In genomic region chr6:111221804-111222203, GRCh38 we compare ENCODE assay signal across 28 cellular contexts.
"Had no signal": no experiment of that assay in that cellular context is flagged by ENCODE, and none has a peak within 500 bp of the region (broad histone marks: within the 10 kb centered on the region; RNA-seq: fewer than 3 reads in every experiment).

No MANE protein-coding gene starts in this region.

- H3K27me3 ChIP-seq: pancreas, sigmoid colon, transverse colon had no signal

- H3K27ac ChIP-seq: left ventricle myocardium inferior, pancreas, prostate gland, sigmoid colon, transverse colon, WERI-Rb-1 had no signal

- FAIRE-seq: endothelial cell of umbilical vein, pancreas, TTC549 had no signal

- H3K4me2 ChIP-seq: smooth muscle cell had no signal

- DNase-seq: activated CD4-positive, alpha-beta T cell treated with anti-CD3 and anti-CD28 coated beads for 48 hours; activated CD4-positive, alpha-beta T cell treated with anti-CD3 and anti-CD28 coated beads, Interleukin-2, amount 50 U/mL, for 48 hours; activated CD8-positive, alpha-beta memory T cell treated with anti-CD3 and anti-CD28 coated beads for 24 hours; activated effector memory CD4-positive, alpha-beta T cell treated with anti-CD3 and anti-CD28 coated beads, Interleukin-2, amount 50 U/mL, for 16 hours; activated naive CD4-positive, alpha-beta T cell treated with anti-CD3 and anti-CD28 coated beads for 36 hours; activated naive CD8-positive, alpha-beta T cell treated with anti-CD3 and anti-CD28 coated beads, Interleukin-2, amount 10 ng/mL, durations not matched to agents 7 days and 5 days; amniotic stem cell; caudate nucleus; cortex of kidney; foreskin fibroblast; islet precursor cell; left ventricle myocardium inferior; mucosa of descending colon; pancreas; sigmoid colon; stimulated activated CD4-positive, alpha-beta T cell treated with anti-CD3 and anti-CD28 coated beads, Interleukin-1b, Interleukin-23, amount 100 ng/mL, for 48 hours; stimulated activated CD4-positive, alpha-beta T cell treated with anti-CD3 and anti-CD28 coated beads, Interleukin-4, amount 100 ng/mL, for 4 hours; stimulated activated CD8-positive, alpha-beta memory T cell treated with anti-CD3 and anti-CD28 coated beads, Interleukin-4, amount 100 ng/mL, for 48 hours; T-helper 9 cell; transverse colon; WERI-Rb-1 had no signal

- H3K4me3 ChIP-seq: left ventricle myocardium inferior, mucosa of descending colon, pancreas, prostate gland, sigmoid colon, smooth muscle cell, transverse colon had no signal

- H3K36me3 ChIP-seq: left ventricle myocardium inferior, pancreas, prostate gland, sigmoid colon, transverse colon, WERI-Rb-1 had no signal

- H3K4me1 ChIP-seq: pancreas, prostate gland, transverse colon had no signal

- H3K9me3 ChIP-seq: left ventricle myocardium inferior, mucosa of descending colon, pancreas, prostate gland, sigmoid colon, transverse colon had no signal

- ATAC-seq: activated CD4-positive, CD25-positive, alpha-beta regulatory T cell treated with anti-CD3 and anti-CD28 coated beads, Interleukin-2, amount 50 U/mL, for 24 hours; mucosa of descending colon; natural killer cell treated with Interleukin-12 subunit alpha and Interleukin-12 subunit beta and Interleukin-15 and Interleukin-18, amount 100 ng/mL, for 72 hours; pancreas; stimulated activated memory B cell treated with anti-CD40 and anti-IgM and Interleukin-4, amounts not matched to agents 10 μg/mL and 1 μg/mL and 100 μg/mL, for 72 hours had no signal
